Comparison of ENCODE assay signal across 25 cellular contexts in genomic region chr12:43976027-43976426, GRCh38.
"Had no signal": no experiment of that assay in that cellular context is flagged by ENCODE, and none has a peak within 500 bp of the region (broad histone marks: within the 10 kb centered on the region; RNA-seq: fewer than 3 reads in every experiment).

No MANE protein-coding gene starts in this region.

- H3K4me1 Mint-ChIP-seq: activated CD4-positive, alpha-beta T cell treated with anti-CD3 and anti-CD28 coated beads for 36 hours; activated CD8-positive, alpha-beta memory T cell treated with anti-CD3 and anti-CD28 coated beads, Interleukin-2, amount 10 ng/mL, durations not matched to agents 7 days and 5 days; activated naive CD8-positive, alpha-beta T cell treated with anti-CD3 and anti-CD28 coated beads for 36 hours; activated T-helper 17 cell treated with anti-CD3 and anti-CD28 coated beads, Interleukin-2, amount 50 U/mL, for 72 hours; naive thymus-derived CD8-positive, alpha-beta T cell; stimulated activated naive CD8-positive, alpha-beta T cell treated with anti-CD3 and anti-CD28 coated beads, Interleukin-15, amount 100 ng/mL, for 72 hours had no signal

- H3K27me3 Mint-ChIP-seq: activated CD4-positive, alpha-beta memory T cell treated with anti-CD3 and anti-CD28 coated beads for 36 hours; activated CD4-positive, alpha-beta T cell treated with anti-CD3 and anti-CD28 coated beads for 36 hours; activated CD8-positive, alpha-beta memory T cell treated with anti-CD3 and anti-CD28 coated beads, Interleukin-2, amount 10 ng/mL, durations not matched to agents 7 days and 5 days; activated naive CD8-positive, alpha-beta T cell treated with anti-CD3 and anti-CD28 coated beads for 36 hours; activated T-helper 17 cell treated with anti-CD3 and anti-CD28 coated beads, Interleukin-2, amount 50 U/mL, for 72 hours; effector memory CD8-positive, alpha-beta T cell; naive thymus-derived CD8-positive, alpha-beta T cell; stimulated activated naive CD8-positive, alpha-beta T cell treated with anti-CD3 and anti-CD28 coated beads, Interleukin-15, amount 100 ng/mL, for 72 hours had no signal

- H3K4me1 ChIP-seq: prostate gland, suprapubic skin, transverse colon, vagina had no signal

- H3K27ac ChIP-seq: cardiac muscle cell, hepatocyte, prostate gland, skin epidermis, suprapubic skin, transverse colon, vagina had no signal

- H3K36me3 ChIP-seq: cardiac muscle cell, prostate gland, suprapubic skin, transverse colon, vagina had no signal

- H3K36me3 Mint-ChIP-seq: activated CD8-positive, alpha-beta memory T cell treated with anti-CD3 and anti-CD28 coated beads, Interleukin-2, amount 10 ng/mL, durations not matched to agents 7 days and 5 days had no signal

- ATAC-seq: activated CD4-positive, alpha-beta T cell treated with anti-CD3 and anti-CD28 coated beads for 36 hours; activated CD8-positive, alpha-beta memory T cell treated with anti-CD3 and anti-CD28 coated beads, Interleukin-2, amount 10 ng/mL, durations not matched to agents 7 days and 5 days; activated T-helper 17 cell treated with anti-CD3 and anti-CD28 coated beads, Interleukin-2, amount 50 U/mL, for 72 hours; effector memory CD8-positive, alpha-beta T cell; left cardiac atrium; mucosa of descending colon; naive thymus-derived CD8-positive, alpha-beta T cell; right cardiac atrium; stimulated activated naive CD8-positive, alpha-beta T cell treated with anti-CD3 and anti-CD28 coated beads, Interleukin-15, amount 100 ng/mL, for 72 hours; WTC11 had no signal

- DNase-seq: activated CD4-positive, alpha-beta memory T cell treated with anti-CD3 and anti-CD28 coated beads for 36 hours; activated CD4-positive, alpha-beta T cell treated with anti-CD3 and anti-CD28 coated beads for 36 hours; activated CD8-positive, alpha-beta memory T cell treated with anti-CD3 and anti-CD28 coated beads, Interleukin-2, amount 10 ng/mL, durations not matched to agents 7 days and 5 days; activated naive CD4-positive, alpha-beta T cell; activated naive CD8-positive, alpha-beta T cell treated with anti-CD3 and anti-CD28 coated beads for 36 hours; amniotic stem cell; dermis blood vessel endothelial cell; effector memory CD8-positive, alpha-beta T cell; left cardiac atrium; mesenchymal stem cell; mucosa of descending colon; naive thymus-derived CD8-positive, alpha-beta T cell; right cardiac atrium; stimulated activated CD4-positive, alpha-beta T cell treated with anti-CD3 and anti-CD28 coated beads, Interleukin-15, amount 100 ng/mL, for 24 hours; stimulated activated CD4-positive, alpha-beta T cell treated with anti-CD3 and anti-CD28 coated beads, Interleukin-2, amount 100 ng/mL, for 48 hours; stimulated activated naive CD8-positive, alpha-beta T cell treated with anti-CD3 and anti-CD28 coated beads, Interleukin-15, amount 100 ng/mL, for 72 hours; transverse colon had no signal

- H3K27ac Mint-ChIP-seq: activated CD4-positive, alpha-beta memory T cell treated with anti-CD3 and anti-CD28 coated beads for 36 hours; activated CD4-positive, alpha-beta T cell treated with anti-CD3 and anti-CD28 coated beads for 36 hours; activated CD8-positive, alpha-beta memory T cell treated with anti-CD3 and anti-CD28 coated beads, Interleukin-2, amount 10 ng/mL, durations not matched to agents 7 days and 5 days; activated naive CD8-positive, alpha-beta T cell treated with anti-CD3 and anti-CD28 coated beads for 36 hours; activated T-helper 17 cell treated with anti-CD3 and anti-CD28 coated beads, Interleukin-2, amount 50 U/mL, for 72 hours; effector memory CD8-positive, alpha-beta T cell; naive thymus-derived CD8-positive, alpha-beta T cell; stimulated activated naive CD8-positive, alpha-beta T cell treated with anti-CD3 and anti-CD28 coated beads, Interleukin-15, amount 100 ng/mL, for 72 hours; WTC11 had no signal

- H3K27me3 ChIP-seq: cardiac muscle cell, hepatocyte, suprapubic skin, transverse colon, vagina had no signal

- H3K4me3 ChIP-seq: cardiac muscle cell, hepatocyte, mucosa of descending colon, prostate gland, skin epidermis, suprapubic skin, transverse colon, vagina had no signal

- H3K4me3 Mint-ChIP-seq: activated CD4-positive, alpha-beta memory T cell treated with anti-CD3 and anti-CD28 coated beads for 36 hours; activated CD4-positive, alpha-beta T cell treated with anti-CD3 and anti-CD28 coated beads for 36 hours; activated CD8-positive, alpha-beta memory T cell treated with anti-CD3 and anti-CD28 coated beads, Interleukin-2, amount 10 ng/mL, durations not matched to agents 7 days and 5 days; activated naive CD8-positive, alpha-beta T cell treated with anti-CD3 and anti-CD28 coated beads for 36 hours; activated T-helper 17 cell treated with anti-CD3 and anti-CD28 coated beads, Interleukin-2, amount 50 U/mL, for 72 hours; effector memory CD8-positive, alpha-beta T cell; naive thymus-derived CD8-positive, alpha-beta T cell; stimulated activated naive CD8-positive, alpha-beta T cell treated with anti-CD3 and anti-CD28 coated beads, Interleukin-15, amount 100 ng/mL, for 72 hours; WTC11 had no signal

- H3K9me3 ChIP-seq: prostate gland, suprapubic skin, transverse colon, vagina had no signal
